2 cellular contexts compared by ENCODE assay signal in the genomic region with DNA sequence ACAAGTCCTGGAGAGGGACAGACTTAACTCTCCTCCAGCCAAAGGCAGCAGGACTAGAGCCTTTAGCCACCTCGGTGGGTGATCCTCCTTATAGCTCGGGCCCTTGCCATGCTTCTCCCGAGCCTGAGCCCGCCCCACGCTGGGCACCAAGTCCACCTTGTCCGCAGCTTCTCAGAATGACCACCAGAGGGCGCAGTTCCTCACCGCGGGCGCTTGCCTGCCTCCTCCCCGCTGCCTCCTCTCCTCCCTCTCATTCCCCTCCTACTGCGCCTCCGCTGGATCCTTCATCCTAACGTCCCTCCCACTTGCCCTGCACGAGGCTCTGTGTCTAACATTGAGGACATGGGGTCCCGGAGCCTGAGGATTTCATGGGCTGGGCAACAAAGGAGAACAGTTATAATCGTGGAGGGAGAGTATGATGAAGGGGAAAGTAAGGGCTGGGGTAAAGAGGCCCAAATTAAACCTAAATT.
TF ChIP-seq lines count a peak whose summit lies in the region.

No MANE protein-coding gene starts in this region.

TF ChIP-seq in HEK293, 187 proteins besides CTCF, POLR2A, EP300 and RAD21 (continued from another document and continues in another):
- TF ChIP-seq, protein P1, sequence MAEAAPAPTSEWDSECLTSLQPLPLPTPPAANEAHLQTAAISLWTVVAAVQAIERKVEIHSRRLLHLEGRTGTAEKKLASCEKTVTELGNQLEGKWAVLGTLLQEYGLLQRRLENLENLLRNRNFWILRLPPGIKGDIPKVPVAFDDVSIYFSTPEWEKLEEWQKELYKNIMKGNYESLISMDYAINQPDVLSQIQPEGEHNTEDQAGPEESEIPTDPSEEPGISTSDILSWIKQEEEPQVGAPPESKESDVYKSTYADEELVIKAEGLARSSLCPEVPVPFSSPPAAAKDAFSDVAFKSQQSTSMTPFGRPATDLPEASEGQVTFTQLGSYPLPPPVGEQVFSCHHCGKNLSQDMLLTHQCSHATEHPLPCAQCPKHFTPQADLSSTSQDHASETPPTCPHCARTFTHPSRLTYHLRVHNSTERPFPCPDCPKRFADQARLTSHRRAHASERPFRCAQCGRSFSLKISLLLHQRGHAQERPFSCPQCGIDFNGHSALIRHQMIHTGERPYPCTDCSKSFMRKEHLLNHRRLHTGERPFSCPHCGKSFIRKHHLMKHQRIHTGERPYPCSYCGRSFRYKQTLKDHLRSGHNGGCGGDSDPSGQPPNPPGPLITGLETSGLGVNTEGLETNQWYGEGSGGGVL (tag by site-specific recombination; IDR thresholded peaks at IDR 0.05) = peak; percentile 67
- TF ChIP-seq KLF1 (tag by site-specific recombination; IDR thresholded peaks at IDR 0.05) (no peak), EGR2 (tag by site-specific recombination; IDR thresholded peaks at IDR 0.05; ENCODE audit: low read depth) (peak; percentile 88), ZIC2 (tag by site-specific recombination; IDR thresholded peaks at IDR 0.05) (peak; percentile 91), ZNF292 (tag by site-specific recombination; IDR thresholded peaks at IDR 0.05; ENCODE audit: borderline replicate concordance, low read depth) (no peak), ZBTB8A (tag by site-specific recombination; IDR thresholded peaks at IDR 0.05) (peak; percentile 65; the same call in 1 of the 2 replicates), ZNF596 (tag by site-specific recombination; IDR thresholded peaks at IDR 0.05) (no peak), ZNF416 (tag by site-specific recombination; IDR thresholded peaks at IDR 0.05) (no peak), SP3 (tag by site-specific recombination; IDR thresholded peaks at IDR 0.05) (peak; percentile 40; the same call in 1 of the 2 replicates), ZNF366 (tag by site-specific recombination; conservative IDR thresholded peaks at IDR 0.05) (peak; percentile 42; the same call in 1 of the 2 replicates), SP7 (tag by site-specific recombination; IDR thresholded peaks at IDR 0.05) (no peak), KLF16 (tag by site-specific recombination; IDR thresholded peaks at IDR 0.05) (0 out of 2 replicates have a peak, but pooled peaks have one; percentile 26), ZNF16 (tag by site-specific recombination; IDR thresholded peaks at IDR 0.05; ENCODE audit: low read depth) (0 out of 2 replicates have a peak, but pooled peaks have one; percentile 40), ZNF768 (tag by site-specific recombination; IDR thresholded peaks at IDR 0.05) (no peak), ZBTB17 (tag by site-specific recombination; IDR thresholded peaks at IDR 0.05) (peak; percentile 36; the same call in 1 of the 2 replicates), ZNF335 (tag by site-specific recombination; conservative IDR thresholded peaks at IDR 0.05) (no peak), HOXC10 (CRISPR knock-in tag; IDR thresholded peaks at IDR 0.05) (no peak), KLF9 (tag by site-specific recombination; IDR thresholded peaks at IDR 0.05; ENCODE audit: low read depth) (no peak), ZNF341 (tag by site-specific recombination; IDR thresholded peaks at IDR 0.05; ENCODE audit: low read depth) (peak; percentile 78), FEZF1 (tag by site-specific recombination; IDR thresholded peaks at IDR 0.05) (no peak), ZNF654 (tag by site-specific recombination; IDR thresholded peaks at IDR 0.05; ENCODE audit: low read depth) (peak; percentile 51), ZNF2 (tag by site-specific recombination; IDR thresholded peaks at IDR 0.05) (0 out of 2 replicates have a peak, but pooled peaks have one; percentile 54)
- TF ChIP-seq, protein P2, sequence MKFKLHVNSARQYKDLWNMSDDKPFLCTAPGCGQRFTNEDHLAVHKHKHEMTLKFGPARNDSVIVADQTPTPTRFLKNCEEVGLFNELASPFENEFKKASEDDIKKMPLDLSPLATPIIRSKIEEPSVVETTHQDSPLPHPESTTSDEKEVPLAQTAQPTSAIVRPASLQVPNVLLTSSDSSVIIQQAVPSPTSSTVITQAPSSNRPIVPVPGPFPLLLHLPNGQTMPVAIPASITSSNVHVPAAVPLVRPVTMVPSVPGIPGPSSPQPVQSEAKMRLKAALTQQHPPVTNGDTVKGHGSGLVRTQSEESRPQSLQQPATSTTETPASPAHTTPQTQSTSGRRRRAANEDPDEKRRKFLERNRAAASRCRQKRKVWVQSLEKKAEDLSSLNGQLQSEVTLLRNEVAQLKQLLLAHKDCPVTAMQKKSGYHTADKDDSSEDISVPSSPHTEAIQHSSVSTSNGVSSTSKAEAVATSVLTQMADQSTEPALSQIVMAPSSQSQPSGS (tag by site-specific recombination; IDR thresholded peaks at IDR 0.05; ENCODE audit: low read depth) = no peak
- TF ChIP-seq, protein P3, sequence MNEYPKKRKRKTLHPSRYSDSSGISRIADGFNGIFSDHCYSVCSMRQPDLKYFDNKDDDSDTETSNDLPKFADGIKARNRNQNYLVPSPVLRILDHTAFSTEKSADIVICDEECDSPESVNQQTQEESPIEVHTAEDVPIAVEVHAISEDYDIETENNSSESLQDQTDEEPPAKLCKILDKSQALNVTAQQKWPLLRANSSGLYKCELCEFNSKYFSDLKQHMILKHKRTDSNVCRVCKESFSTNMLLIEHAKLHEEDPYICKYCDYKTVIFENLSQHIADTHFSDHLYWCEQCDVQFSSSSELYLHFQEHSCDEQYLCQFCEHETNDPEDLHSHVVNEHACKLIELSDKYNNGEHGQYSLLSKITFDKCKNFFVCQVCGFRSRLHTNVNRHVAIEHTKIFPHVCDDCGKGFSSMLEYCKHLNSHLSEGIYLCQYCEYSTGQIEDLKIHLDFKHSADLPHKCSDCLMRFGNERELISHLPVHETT (tag by site-specific recombination; IDR thresholded peaks at IDR 0.05) = no peak
- TF ChIP-seq, protein P4, sequence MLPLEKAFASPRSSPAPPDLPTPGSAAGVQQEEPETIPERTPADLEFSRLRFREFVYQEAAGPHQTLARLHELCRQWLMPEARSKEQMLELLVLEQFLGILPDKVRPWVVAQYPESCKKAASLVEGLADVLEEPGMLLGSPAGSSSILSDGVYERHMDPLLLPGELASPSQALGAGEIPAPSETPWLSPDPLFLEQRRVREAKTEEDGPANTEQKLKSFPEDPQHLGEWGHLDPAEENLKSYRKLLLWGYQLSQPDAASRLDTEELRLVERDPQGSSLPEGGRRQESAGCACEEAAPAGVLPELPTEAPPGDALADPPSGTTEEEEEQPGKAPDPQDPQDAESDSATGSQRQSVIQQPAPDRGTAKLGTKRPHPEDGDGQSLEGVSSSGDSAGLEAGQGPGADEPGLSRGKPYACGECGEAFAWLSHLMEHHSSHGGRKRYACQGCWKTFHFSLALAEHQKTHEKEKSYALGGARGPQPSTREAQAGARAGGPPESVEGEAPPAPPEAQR (tag by site-specific recombination; IDR thresholded peaks at IDR 0.05) = no peak
- TF ChIP-seq, protein P5, sequence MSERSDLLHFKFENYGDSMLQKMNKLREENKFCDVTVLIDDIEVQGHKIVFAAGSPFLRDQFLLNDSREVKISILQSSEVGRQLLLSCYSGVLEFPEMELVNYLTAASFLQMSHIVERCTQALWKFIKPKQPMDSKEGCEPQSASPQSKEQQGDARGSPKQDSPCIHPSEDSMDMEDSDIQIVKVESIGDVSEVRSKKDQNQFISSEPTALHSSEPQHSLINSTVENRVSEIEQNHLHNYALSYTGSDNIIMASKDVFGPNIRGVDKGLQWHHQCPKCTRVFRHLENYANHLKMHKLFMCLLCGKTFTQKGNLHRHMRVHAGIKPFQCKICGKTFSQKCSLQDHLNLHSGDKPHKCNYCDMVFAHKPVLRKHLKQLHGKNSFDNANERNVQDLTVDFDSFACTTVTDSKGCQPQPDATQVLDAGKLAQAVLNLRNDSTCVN (tag by site-specific recombination; optimal IDR thresholded peaks at IDR 0.05) = peak; percentile 13

TF ChIP-seq in HepG2, 621 proteins besides CTCF, POLR2A, EP300 and RAD21 (continued from another document and continues in another):
- TF ChIP-seq, protein P6, sequence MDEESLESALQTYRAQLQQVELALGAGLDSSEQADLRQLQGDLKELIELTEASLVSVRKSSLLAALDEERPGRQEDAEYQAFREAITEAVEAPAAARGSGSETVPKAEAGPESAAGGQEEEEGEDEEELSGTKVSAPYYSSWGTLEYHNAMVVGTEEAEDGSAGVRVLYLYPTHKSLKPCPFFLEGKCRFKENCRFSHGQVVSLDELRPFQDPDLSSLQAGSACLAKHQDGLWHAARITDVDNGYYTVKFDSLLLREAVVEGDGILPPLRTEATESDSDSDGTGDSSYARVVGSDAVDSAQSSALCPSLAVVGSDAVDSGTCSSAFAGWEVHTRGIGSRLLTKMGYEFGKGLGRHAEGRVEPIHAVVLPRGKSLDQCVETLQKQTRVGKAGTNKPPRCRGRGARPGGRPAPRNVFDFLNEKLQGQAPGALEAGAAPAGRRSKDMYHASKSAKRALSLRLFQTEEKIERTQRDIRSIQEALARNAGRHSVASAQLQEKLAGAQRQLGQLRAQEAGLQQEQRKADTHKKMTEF (CRISPR knock-in tag; IDR thresholded peaks at IDR 0.05) = no peak
- TF ChIP-seq SAP130 (CRISPR knock-in tag; IDR thresholded peaks at IDR 0.05; ENCODE audit: low read depth) = peak; percentile 53; the same call in 1 of the 2 replicates
- no peak for TF ChIP-seq ZNF83 (CRISPR knock-in tag; IDR thresholded peaks at IDR 0.05; ENCODE audit: borderline replicate concordance)
- TF ChIP-seq, protein P7, sequence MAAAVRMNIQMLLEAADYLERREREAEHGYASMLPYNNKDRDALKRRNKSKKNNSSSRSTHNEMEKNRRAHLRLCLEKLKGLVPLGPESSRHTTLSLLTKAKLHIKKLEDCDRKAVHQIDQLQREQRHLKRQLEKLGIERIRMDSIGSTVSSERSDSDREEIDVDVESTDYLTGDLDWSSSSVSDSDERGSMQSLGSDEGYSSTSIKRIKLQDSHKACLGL (CRISPR knock-in tag; IDR thresholded peaks at IDR 0.05) = no peak
- TF ChIP-seq, protein P8, sequence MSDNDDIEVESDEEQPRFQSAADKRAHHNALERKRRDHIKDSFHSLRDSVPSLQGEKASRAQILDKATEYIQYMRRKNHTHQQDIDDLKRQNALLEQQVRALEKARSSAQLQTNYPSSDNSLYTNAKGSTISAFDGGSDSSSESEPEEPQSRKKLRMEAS (IDR thresholded peaks at IDR 0.05) = peak; percentile 34; the same call in 1 of the 2 replicates
- TF ChIP-seq ZNF891 (CRISPR knock-in tag; IDR thresholded peaks at IDR 0.05) = no peak
- no peak for TF ChIP-seq ZFYVE20 (CRISPR knock-in tag; IDR thresholded peaks at IDR 0.05; ENCODE audit: borderline replicate concordance, low read depth)
- TF ChIP-seq KDM4B (CRISPR knock-in tag; IDR thresholded peaks at IDR 0.05) = no peak
- TF ChIP-seq, protein P9, sequence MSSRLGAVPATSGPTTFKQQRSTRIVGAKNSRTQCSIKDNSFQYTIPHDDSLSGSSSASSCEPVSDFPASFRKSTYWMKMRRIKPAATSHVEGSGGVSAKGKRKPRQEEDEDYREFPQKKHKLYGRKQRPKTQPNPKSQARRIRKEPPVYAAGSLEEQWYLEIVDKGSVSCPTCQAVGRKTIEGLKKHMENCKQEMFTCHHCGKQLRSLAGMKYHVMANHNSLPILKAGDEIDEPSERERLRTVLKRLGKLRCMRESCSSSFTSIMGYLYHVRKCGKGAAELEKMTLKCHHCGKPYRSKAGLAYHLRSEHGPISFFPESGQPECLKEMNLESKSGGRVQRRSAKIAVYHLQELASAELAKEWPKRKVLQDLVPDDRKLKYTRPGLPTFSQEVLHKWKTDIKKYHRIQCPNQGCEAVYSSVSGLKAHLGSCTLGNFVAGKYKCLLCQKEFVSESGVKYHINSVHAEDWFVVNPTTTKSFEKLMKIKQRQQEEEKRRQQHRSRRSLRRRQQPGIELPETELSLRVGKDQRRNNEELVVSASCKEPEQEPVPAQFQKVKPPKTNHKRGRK (CRISPR knock-in tag; IDR thresholded peaks at IDR 0.05) = no peak
- no peak for TF ChIP-seq ATF7 (IDR thresholded peaks at IDR 0.05)
- no peak for TF ChIP-seq ATF7 (CRISPR knock-in tag; IDR thresholded peaks at IDR 0.05)
- no peak for TF ChIP-seq ZNF850 (CRISPR knock-in tag; conservative IDR thresholded peaks at IDR 0.05)
- TF ChIP-seq ZNF326 (CRISPR knock-in tag; IDR thresholded peaks at IDR 0.05; ENCODE audit: borderline replicate concordance) = no peak
- no peak for TF ChIP-seq MTA3 (CRISPR knock-in tag; IDR thresholded peaks at IDR 0.05)
- no peak for TF ChIP-seq ZBTB42 (CRISPR knock-in tag; IDR thresholded peaks at IDR 0.05)
- no peak for TF ChIP-seq ZNF703 (CRISPR knock-in tag; IDR thresholded peaks at IDR 0.05; ENCODE audit: borderline replicate concordance)
- TF ChIP-seq, protein P10, sequence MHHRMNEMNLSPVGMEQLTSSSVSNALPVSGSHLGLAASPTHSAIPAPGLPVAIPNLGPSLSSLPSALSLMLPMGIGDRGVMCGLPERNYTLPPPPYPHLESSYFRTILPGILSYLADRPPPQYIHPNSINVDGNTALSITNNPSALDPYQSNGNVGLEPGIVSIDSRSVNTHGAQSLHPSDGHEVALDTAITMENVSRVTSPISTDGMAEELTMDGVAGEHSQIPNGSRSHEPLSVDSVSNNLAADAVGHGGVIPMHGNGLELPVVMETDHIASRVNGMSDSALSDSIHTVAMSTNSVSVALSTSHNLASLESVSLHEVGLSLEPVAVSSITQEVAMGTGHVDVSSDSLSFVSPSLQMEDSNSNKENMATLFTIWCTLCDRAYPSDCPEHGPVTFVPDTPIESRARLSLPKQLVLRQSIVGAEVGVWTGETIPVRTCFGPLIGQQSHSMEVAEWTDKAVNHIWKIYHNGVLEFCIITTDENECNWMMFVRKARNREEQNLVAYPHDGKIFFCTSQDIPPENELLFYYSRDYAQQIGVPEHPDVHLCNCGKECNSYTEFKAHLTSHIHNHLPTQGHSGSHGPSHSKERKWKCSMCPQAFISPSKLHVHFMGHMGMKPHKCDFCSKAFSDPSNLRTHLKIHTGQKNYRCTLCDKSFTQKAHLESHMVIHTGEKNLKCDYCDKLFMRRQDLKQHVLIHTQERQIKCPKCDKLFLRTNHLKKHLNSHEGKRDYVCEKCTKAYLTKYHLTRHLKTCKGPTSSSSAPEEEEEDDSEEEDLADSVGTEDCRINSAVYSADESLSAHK (CRISPR knock-in tag; IDR thresholded peaks at IDR 0.05; ENCODE audit: borderline replicate concordance) = no peak
- no peak for TF ChIP-seq SOX13 (IDR thresholded peaks at IDR 0.05)
- peak in 1 of 2 experiments; percentile 14; a peak in 1 of 4 replicates for TF ChIP-seq SOX13 (CRISPR knock-in tag; conservative IDR thresholded peaks at IDR 0.05 in 1 of 2, IDR thresholded peaks at IDR 0.05 in 1 of 2)
- TF ChIP-seq MLLT10 (CRISPR knock-in tag; IDR thresholded peaks at IDR 0.05) = no peak
- peak; percentile 76; the same call in 1 of the 2 replicates for TF ChIP-seq CBX5 (CRISPR knock-in tag; IDR thresholded peaks at IDR 0.05; ENCODE audit: borderline replicate concordance)
- TF ChIP-seq MTF2 (CRISPR knock-in tag; IDR thresholded peaks at IDR 0.05; ENCODE audit: borderline replicate concordance) = no peak
- no peak for TF ChIP-seq ZNF598 (CRISPR knock-in tag; IDR thresholded peaks at IDR 0.05; ENCODE audit: borderline replicate concordance)
- TF ChIP-seq, protein P11, sequence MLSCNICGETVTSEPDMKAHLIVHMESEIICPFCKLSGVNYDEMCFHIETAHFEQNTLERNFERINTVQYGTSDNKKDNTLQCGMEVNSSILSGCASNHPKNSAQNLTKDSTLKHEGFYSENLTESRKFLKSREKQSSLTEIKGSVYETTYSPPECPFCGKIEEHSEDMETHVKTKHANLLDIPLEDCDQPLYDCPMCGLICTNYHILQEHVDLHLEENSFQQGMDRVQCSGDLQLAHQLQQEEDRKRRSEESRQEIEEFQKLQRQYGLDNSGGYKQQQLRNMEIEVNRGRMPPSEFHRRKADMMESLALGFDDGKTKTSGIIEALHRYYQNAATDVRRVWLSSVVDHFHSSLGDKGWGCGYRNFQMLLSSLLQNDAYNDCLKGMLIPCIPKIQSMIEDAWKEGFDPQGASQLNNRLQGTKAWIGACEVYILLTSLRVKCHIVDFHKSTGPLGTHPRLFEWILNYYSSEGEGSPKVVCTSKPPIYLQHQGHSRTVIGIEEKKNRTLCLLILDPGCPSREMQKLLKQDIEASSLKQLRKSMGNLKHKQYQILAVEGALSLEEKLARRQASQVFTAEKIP (CRISPR knock-in tag; IDR thresholded peaks at IDR 0.05; ENCODE audit: borderline replicate concordance) = no peak
- peak; percentile 64; the same call in 1 of the 2 replicates for TF ChIP-seq KAT7 (CRISPR knock-in tag; IDR thresholded peaks at IDR 0.05; ENCODE audit: borderline replicate concordance)
- TF ChIP-seq ZNF788 (CRISPR knock-in tag; IDR thresholded peaks at IDR 0.05; ENCODE audit: borderline replicate concordance) = peak; percentile 40; the same call in 1 of the 2 replicates
- TF ChIP-seq ARNTL (CRISPR knock-in tag; IDR thresholded peaks at IDR 0.05) = no peak
